28 cellular contexts compared by ENCODE assay signal in the genomic region with DNA sequence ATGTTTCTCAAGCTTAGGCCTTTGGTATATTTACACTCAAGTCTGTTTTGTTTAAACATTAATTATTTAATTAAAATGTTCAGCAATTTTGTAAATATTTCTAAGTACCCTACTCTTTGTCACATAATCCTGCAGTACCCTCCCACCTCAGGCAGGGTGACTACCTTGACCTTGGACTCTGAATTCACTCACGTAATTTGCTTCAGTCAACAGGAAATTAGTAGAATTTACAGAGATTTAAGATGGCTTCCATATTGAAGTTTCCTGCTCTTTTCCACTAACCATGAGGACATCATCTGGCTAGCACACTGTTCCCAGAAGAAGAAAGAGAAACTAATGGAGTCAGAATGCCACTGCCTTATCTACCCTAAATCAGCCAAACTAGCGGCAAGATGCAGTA. TPM values are rescaled to one million over a fixed set of nuclear protein-coding genes. Genes with fewer than 3 reads are reported as not detected.
DNase-seq lines count a peak whose midpoint lies in the region; ATAC-seq and TF ChIP-seq lines count a peak whose summit lies in the region.
"Had no signal": no experiment of that assay in that cellular context is flagged by ENCODE, and none has a peak within 500 bp of the region (broad histone marks: within the 10 kb centered on the region; RNA-seq: fewer than 3 reads in every experiment).

No MANE protein-coding gene starts in this region.

- peaks cover 20% of the 10 kb centered on the region for H3K36me3 ChIP-seq in endodermal cell (ENCODE audit: control insufficient read depth, insufficient read depth, low read length)
- H3K36me3 ChIP-seq: BE2C had no signal

- no peak for ATAC-seq in GM21723 (IDR thresholded peaks at IDR 0.05; ENCODE audit: unreplicated experiment)
- ATAC-seq in GM21390 (IDR thresholded peaks at IDR 0.05; ENCODE audit: unreplicated experiment), result no peak
- ATAC-seq: GM12878 had no signal

- TF ChIP-seq CTCF in endodermal cell (conservative IDR thresholded peaks at IDR 0.05) (peak; percentile 58), nephron progenitor cell (IDR thresholded peaks at IDR 0.05) (no peak), foreskin fibroblast (IDR thresholded peaks at IDR 0.05; ENCODE audit: low read depth, low read length) (no peak)

- H3K4me3 ChIP-seq in endodermal cell (ENCODE audit: low read length), result no peak overlapping the region
- no peak overlapping the region for H3K4me3 ChIP-seq in foreskin fibroblast (ENCODE audit: low read depth in 1 of 2, low read length in 2 of 2)
- H3K4me3 ChIP-seq: BLaER1, GM12878 had no signal

- 94 to 100% methylated on average over 1 to 2 of the region's 2 CpGs for WGBS in endodermal cell (ENCODE audit: insufficient coverage in 1 of 2, insufficient read length in 1 of 2), 2 experiments

- DNase-seq in NCI-H1048 (lab: John Stamatoyannopoulos, UW) (peak; percentile 33), NCI-H69 (lab: John Stamatoyannopoulos, UW) (peak; percentile 20), endodermal cell (no peak), nephron progenitor cell (no peak), foreskin fibroblast (no peak)
- DNase-seq: 8988T; ACHN; BE2C; C1 segment of cervical spinal cord; CD4-positive, alpha-beta memory T cell; CD4-positive, CD25-positive, alpha-beta regulatory T cell; CD8-positive, alpha-beta memory T cell; COR-L47; DMS 273 treated with DMSO at 0.1 percent for 48 hours; DMS153; DMS53; DMS79; DND-41; EL; GDM1 had no signal

- H3K4me1 Mint-ChIP-seq in endodermal cell (no peaks in the 10 kb centered on the region), nephron progenitor cell (no peaks in the 10 kb centered on the region)
- H3K4me1 Mint-ChIP-seq: CD14-positive monocyte had no signal

- H3K27ac ChIP-seq in endodermal cell (ENCODE audit: low read depth, low read length), result no peak overlapping the region
- H3K27ac ChIP-seq: BLaER1 had no signal

- H3K36me3 Mint-ChIP-seq in endodermal cell (ENCODE audit: low read depth), result peaks cover 38% of the 10 kb centered on the region
- peaks cover 53% of the 10 kb centered on the region for H3K36me3 Mint-ChIP-seq in nephron progenitor cell (ENCODE audit: low read depth)

- H3K4me1 ChIP-seq in endodermal cell (ENCODE audit: control insufficient read depth, insufficient read depth, low read length), result no peaks in the 10 kb centered on the region
- H3K4me1 ChIP-seq: BE2C had no signal

- H3K9me3 ChIP-seq in endodermal cell (ENCODE audit: control insufficient read depth, low read length), result peaks cover 8% of the 10 kb centered on the region
- H3K9me3 ChIP-seq: BE2C had no signal

- H3K27me3 ChIP-seq in endodermal cell (ENCODE audit: control insufficient read depth, insufficient read depth, low read length, poor library complexity, severe bottlenecking), result no peaks in the 10 kb centered on the region
- H3K27me3 ChIP-seq: BE2C, BLaER1 had no signal

- H3K27me3 Mint-ChIP-seq in endodermal cell (ENCODE audit: insufficient read depth) (no peaks in the 10 kb centered on the region), nephron progenitor cell (ENCODE audit: low read depth, poor library complexity) (no peaks in the 10 kb centered on the region)
- H3K27me3 Mint-ChIP-seq: CD4-positive, alpha-beta memory T cell; CD8-positive, alpha-beta memory T cell had no signal

- H3K9me3 Mint-ChIP-seq in endodermal cell, result peaks cover 16% of the 10 kb centered on the region
- H3K9me3 Mint-ChIP-seq in nephron progenitor cell, result peaks cover 18% of the 10 kb centered on the region

- H3K9ac ChIP-seq in endodermal cell (ENCODE audit: extremely low read depth, low read length, poor library complexity, severe bottlenecking), result no peak overlapping the region
- H3K9ac ChIP-seq: BLaER1 had no signal

- no peak overlapping the region for H3K27ac Mint-ChIP-seq in endodermal cell
- peak overlapping the region; percentile 15 for H3K27ac Mint-ChIP-seq in nephron progenitor cell
- H3K27ac Mint-ChIP-seq: CD14-positive monocyte; CD4-positive, alpha-beta memory T cell; CD4-positive, CD25-positive, alpha-beta regulatory T cell had no signal

- H3K4me3 Mint-ChIP-seq in endodermal cell (no peak overlapping the region), nephron progenitor cell (no peak overlapping the region)
- H3K4me3 Mint-ChIP-seq: CD14-positive monocyte; CD4-positive, alpha-beta memory T cell; CD4-positive, CD25-positive, alpha-beta regulatory T cell; CD8-positive, alpha-beta memory T cell had no signal

RNA-seq across cellular contexts. Expression of gene TAS2R19, which starts 1.0 kb away (rescaled TPM):
- total RNA-seq in endodermal cell, result 10 to 100 TPM in 1 of 2 donors, 1 to 10 TPM in 1; 3.1 to 11.3 TPM
- polyA plus RNA-seq in endodermal cell (2013, experiment 1 of 2), result 1.1 TPM
- polyA plus RNA-seq in endodermal cell (2013, experiment 2 of 2), result 1.3 TPM
- total RNA-seq: Daoy, G401 had no signal
- polyA plus RNA-seq: CD14-positive monocyte; CD4-positive, alpha-beta memory T cell had no signal

RNA-seq across cellular contexts. Expression of gene TAS2R31, which starts 7.8 kb away (rescaled TPM):
- total RNA-seq in endodermal cell, result 10 to 100 TPM in 1 of 2 donors, 1 to 10 TPM in 1; 2.4 to 12.4 TPM
- 0.75 TPM for polyA plus RNA-seq in endodermal cell (2013, experiment 1 of 2)
- polyA plus RNA-seq in endodermal cell (2013, experiment 2 of 2), result 0.91 TPM
- polyA plus RNA-seq: CD14-positive monocyte; CD4-positive, alpha-beta memory T cell; CD8-positive, alpha-beta memory T cell had no signal

RNA-seq across cellular contexts. Expression of gene TAS2R20, which starts 25.3 kb away (rescaled TPM):
- total RNA-seq in endodermal cell, result 1 to 10 TPM; 2.1 to 5.9 TPM
- polyA plus RNA-seq in endodermal cell (2013, experiment 1 of 2), result 0.28 TPM
- 0.25 TPM for polyA plus RNA-seq in endodermal cell (2013, experiment 2 of 2)
- total RNA-seq: Daoy had no signal
- polyA plus RNA-seq: CD14-positive monocyte; CD8-positive, alpha-beta memory T cell had no signal

RNA-seq across cellular contexts. Expression of gene TAS2R50, which starts 36.7 kb away (rescaled TPM):
- 1 to 10 TPM; 1.1 to 5.0 TPM for total RNA-seq in endodermal cell
- 0.25 TPM for polyA plus RNA-seq in endodermal cell (2013, experiment 1 of 2)
- polyA plus RNA-seq in endodermal cell (2013, experiment 2 of 2), result not detected
- total RNA-seq: G401 had no signal
- polyA plus RNA-seq: CD14-positive monocyte; CD4-positive, alpha-beta memory T cell; CD4-positive, CD25-positive, alpha-beta regulatory T cell; CD8-positive, alpha-beta memory T cell had no signal

RNA-seq across cellular contexts. Expression of gene TAS2R46, which starts 38.7 kb away (rescaled TPM):
- total RNA-seq in endodermal cell, result 1 to 10 TPM; 1.3 to 3.9 TPM
- 0.25 TPM for polyA plus RNA-seq in endodermal cell (2013, experiment 1 of 2)
- not detected for polyA plus RNA-seq in endodermal cell (2013, experiment 2 of 2)
- total RNA-seq: Daoy, G401 had no signal
- polyA plus RNA-seq: AG04450; CD14-positive monocyte; CD8-positive, alpha-beta memory T cell had no signal

Comparison
In these comparisons a context has a peak if more than half of its experiments do, and no peak if none do; other contexts are left out.
1. DNase-seq: peak in NCI-H1048 (single experiment) and NCI-H69 (single experiment); none in endodermal cell (single experiment), nephron progenitor cell (single experiment) and foreskin fibroblast (0 of 2).